In the genomic region with DNA sequence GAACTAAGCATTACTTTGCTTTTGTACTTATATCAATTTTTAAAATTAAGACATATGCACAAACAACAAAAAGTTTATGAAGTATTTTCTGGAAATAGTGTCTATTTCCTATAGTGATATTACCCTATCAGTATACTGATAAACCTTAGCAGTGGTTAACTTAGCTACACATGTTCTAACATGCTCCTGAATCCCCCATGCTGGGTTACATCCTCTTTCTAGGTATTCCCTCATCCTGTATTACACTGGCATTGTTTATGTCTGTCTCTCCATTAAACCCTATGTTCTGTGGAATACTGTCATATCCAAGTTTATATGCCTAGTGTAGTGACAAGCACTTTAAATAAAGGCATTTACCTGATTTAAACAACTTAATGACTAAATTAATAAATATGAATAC, we compare ENCODE assay signal across 21 cellular contexts.
"Had no signal": no experiment of that assay in that cellular context is flagged by ENCODE, and none has a peak within 500 bp of the region (broad histone marks: within the 10 kb centered on the region; RNA-seq: fewer than 3 reads in every experiment).

No MANE protein-coding gene starts in this region.

- H3K27ac Mint-ChIP-seq: mesothelial cell of epicardium had no signal

- H3K36me3 ChIP-seq: right lobe of liver, thoracic aorta, upper lobe of right lung had no signal

- H3K9me3 Mint-ChIP-seq: dendritic cell treated with granulocyte-macrophage colony-stimulating factor and Interleukin-4, amounts not matched to agents 40 ng/mL and 50 ng/mL, for 4 days; mesothelial cell of epicardium; nephron; stimulated activated effector memory CD8-positive, alpha-beta T cell treated with anti-CD3 and anti-CD28 coated beads, Interleukin-12 subunit alpha, Interleukin-12 subunit beta, amount 100 ng/mL, for 72 hours had no signal

- DNase-seq: activated CD4-positive, alpha-beta T cell treated with anti-CD3 and anti-CD28 coated beads, Interleukin-2, amount 50 U/mL, for 4 hours; activated effector memory CD4-positive, alpha-beta T cell treated with anti-CD3 and anti-CD28 coated beads, Interleukin-2, amount 50 U/mL, for 16 hours; activated naive CD4-positive, alpha-beta T cell treated with anti-CD3 and anti-CD28 coated beads, Interleukin-2, amount 50 U/mL, for 16 hours; aorta; effector CD8-positive, alpha-beta T cell; islet precursor cell; right lobe of liver; small intestine; stimulated activated CD4-positive, alpha-beta T cell treated with anti-CD3 and anti-CD28 coated beads, Interleukin-4, amount 100 ng/mL, for 24 hours; T-helper 2 cell; upper lobe of right lung; WERI-Rb-1 had no signal

- H3K27ac ChIP-seq: foreskin keratinocyte, parathyroid adenoma, right lobe of liver, thoracic aorta, upper lobe of right lung had no signal

- H3K4me3 ChIP-seq: lung, right lobe of liver had no signal

- H3K4me1 ChIP-seq: parathyroid adenoma, right lobe of liver had no signal

- H3K9me3 ChIP-seq: right lobe of liver, thoracic aorta, upper lobe of right lung had no signal

- ATAC-seq: activated T-cell treated with anti-CD3 and anti-CD28 coated beads, Interleukin-2, amount 50 U/mL, for 72 hours; foreskin keratinocyte; right lobe of liver; stimulated activated effector memory CD8-positive, alpha-beta T cell treated with anti-CD3 and anti-CD28 coated beads, Interleukin-12 subunit alpha, Interleukin-12 subunit beta, amount 100 ng/mL, for 72 hours; upper lobe of right lung had no signal

- H3K9ac ChIP-seq: parathyroid adenoma had no signal

- H3K27me3 ChIP-seq: foreskin keratinocyte, upper lobe of right lung had no signal
